1 cellular context compared by ENCODE assay signal in the genomic region with DNA sequence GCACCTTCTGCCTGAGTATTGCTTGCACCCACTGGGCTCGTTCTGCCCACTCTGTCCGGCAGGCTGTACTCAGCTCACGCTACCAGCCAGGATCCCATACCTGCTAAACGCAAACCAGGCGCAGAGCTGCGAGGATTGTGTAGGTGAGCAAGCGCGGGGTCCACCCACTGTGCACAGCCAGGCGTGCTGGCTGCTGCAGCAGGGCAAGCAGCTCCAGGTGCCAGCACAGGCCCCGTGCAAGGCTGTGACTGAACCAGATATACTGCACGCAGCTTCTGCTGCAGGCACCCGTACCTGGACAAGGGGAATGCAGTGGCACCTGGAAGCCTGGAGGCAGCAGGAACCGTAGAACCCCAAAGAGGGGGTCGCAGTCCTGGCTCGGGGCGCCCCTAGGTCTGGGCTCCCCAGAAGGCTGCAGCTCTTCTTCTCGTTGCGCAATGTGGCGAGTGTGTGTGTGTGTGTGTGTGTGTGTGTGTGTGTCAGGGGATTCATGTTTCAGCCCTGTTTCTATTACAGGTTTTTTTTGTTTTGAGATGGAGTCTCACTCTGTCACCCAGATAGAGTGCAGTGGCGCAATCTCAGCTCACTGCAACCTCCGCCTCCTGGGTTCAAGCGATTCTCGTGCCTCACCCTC.
TF ChIP-seq lines count a peak whose summit lies in the region.

No MANE protein-coding gene starts in this region.

TF ChIP-seq in HepG2, 621 proteins besides CTCF, POLR2A, EP300 and RAD21 (continues in another document):
- TF ChIP-seq ZFX (CRISPR knock-in tag; IDR thresholded peaks at IDR 0.05; ENCODE audit: low read depth) (no peak), NR1H2 (CRISPR knock-in tag; IDR thresholded peaks at IDR 0.05; ENCODE audit: borderline replicate concordance, low read depth) (no peak), KMT2A (CRISPR knock-in tag; IDR thresholded peaks at IDR 0.05) (no peak), HMG20A (CRISPR knock-in tag; IDR thresholded peaks at IDR 0.05; ENCODE audit: borderline replicate concordance) (no peak), ZNF598 (CRISPR knock-in tag; IDR thresholded peaks at IDR 0.05; ENCODE audit: borderline replicate concordance) (0 out of 2 replicates have a peak, but pooled peaks have one; percentile 34), CEBPB (IDR thresholded peaks at IDR 0.05; ENCODE audit: borderline replicate concordance, low read depth, low read length) (peak; percentile 87), CEBPG (CRISPR knock-in tag; IDR thresholded peaks at IDR 0.05) (peak; percentile 63; the same call in 1 of the 2 replicates), ZNF7 (CRISPR knock-in tag; IDR thresholded peaks at IDR 0.05) (no peak), TBL1XR1 (IDR thresholded peaks at IDR 0.05; ENCODE audit: borderline replicate concordance, low read length, partially characterized antibody) (no peak), DNMT1 (CRISPR knock-in tag; IDR thresholded peaks at IDR 0.05) (no peak), RBAK (CRISPR knock-in tag; IDR thresholded peaks at IDR 0.05) (0 out of 2 replicates have a peak, but pooled peaks have one; percentile 55), ZNF569 (CRISPR knock-in tag; IDR thresholded peaks at IDR 0.05; ENCODE audit: borderline replicate concordance) (no peak), HNRNPLL (IDR thresholded peaks at IDR 0.05; ENCODE audit: low read depth, low read length, poor library complexity, severe bottlenecking) (peak; percentile 9), TMF1 (CRISPR knock-in tag; IDR thresholded peaks at IDR 0.05; ENCODE audit: low read depth) (no peak), ZNF768 (CRISPR knock-in tag; IDR thresholded peaks at IDR 0.05) (0 out of 2 replicates have a peak, but pooled peaks have one; percentile 25), SOX5 (CRISPR knock-in tag; IDR thresholded peaks at IDR 0.05; ENCODE audit: borderline replicate concordance) (no peak), HOXA7 (CRISPR knock-in tag; IDR thresholded peaks at IDR 0.05) (no peak), KDM4B (CRISPR knock-in tag; IDR thresholded peaks at IDR 0.05) (no peak), ZNF124 (CRISPR knock-in tag; IDR thresholded peaks at IDR 0.05) (no peak), SRSF1 (optimal IDR thresholded peaks at IDR 0.05; ENCODE audit: low read depth, low read length) (no peak), ZNF264 (CRISPR knock-in tag; IDR thresholded peaks at IDR 0.05) (no peak), ZNF292 (CRISPR knock-in tag; IDR thresholded peaks at IDR 0.05; ENCODE audit: borderline replicate concordance, low read depth) (peak; percentile 50; the same call in 1 of the 2 replicates), REXO4 (CRISPR knock-in tag; IDR thresholded peaks at IDR 0.05; ENCODE audit: borderline replicate concordance) (no peak), MTA1 (CRISPR knock-in tag; IDR thresholded peaks at IDR 0.05; ENCODE audit: borderline replicate concordance) (no peak), PHF20 (CRISPR knock-in tag; IDR thresholded peaks at IDR 0.05) (no peak), HDAC1 (CRISPR knock-in tag; IDR thresholded peaks at IDR 0.05) (peak; percentile 41; the same call in 1 of the 2 replicates), MXI1 (IDR thresholded peaks at IDR 0.05; ENCODE audit: borderline replicate concordance, low read depth, low read length) (0 out of 3 replicates have a peak, but pooled peaks have one; percentile 19), GABPB1 (CRISPR knock-in tag; IDR thresholded peaks at IDR 0.05) (peak; percentile 24; the same call in 1 of the 2 replicates), NONO (IDR thresholded peaks at IDR 0.05) (no peak), NONO (CRISPR knock-in tag; conservative IDR thresholded peaks at IDR 0.05) (peak; percentile 55; the same call in 1 of the 2 replicates), ZNF644 (CRISPR knock-in tag; IDR thresholded peaks at IDR 0.05; ENCODE audit: low read depth) (no peak), ZMYM2 (CRISPR knock-in tag; IDR thresholded peaks at IDR 0.05) (0 out of 2 replicates have a peak, but pooled peaks have one; percentile 25), MIXL1 (CRISPR knock-in tag; IDR thresholded peaks at IDR 0.05) (no peak)
- TF ChIP-seq, protein P1, sequence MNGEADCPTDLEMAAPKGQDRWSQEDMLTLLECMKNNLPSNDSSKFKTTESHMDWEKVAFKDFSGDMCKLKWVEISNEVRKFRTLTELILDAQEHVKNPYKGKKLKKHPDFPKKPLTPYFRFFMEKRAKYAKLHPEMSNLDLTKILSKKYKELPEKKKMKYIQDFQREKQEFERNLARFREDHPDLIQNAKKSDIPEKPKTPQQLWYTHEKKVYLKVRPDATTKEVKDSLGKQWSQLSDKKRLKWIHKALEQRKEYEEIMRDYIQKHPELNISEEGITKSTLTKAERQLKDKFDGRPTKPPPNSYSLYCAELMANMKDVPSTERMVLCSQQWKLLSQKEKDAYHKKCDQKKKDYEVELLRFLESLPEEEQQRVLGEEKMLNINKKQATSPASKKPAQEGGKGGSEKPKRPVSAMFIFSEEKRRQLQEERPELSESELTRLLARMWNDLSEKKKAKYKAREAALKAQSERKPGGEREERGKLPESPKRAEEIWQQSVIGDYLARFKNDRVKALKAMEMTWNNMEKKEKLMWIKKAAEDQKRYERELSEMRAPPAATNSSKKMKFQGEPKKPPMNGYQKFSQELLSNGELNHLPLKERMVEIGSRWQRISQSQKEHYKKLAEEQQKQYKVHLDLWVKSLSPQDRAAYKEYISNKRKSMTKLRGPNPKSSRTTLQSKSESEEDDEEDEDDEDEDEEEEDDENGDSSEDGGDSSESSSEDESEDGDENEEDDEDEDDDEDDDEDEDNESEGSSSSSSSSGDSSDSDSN (CRISPR knock-in tag; IDR thresholded peaks at IDR 0.05): 0 out of 2 replicates have a peak, but pooled peaks have one; percentile 19
- TF ChIP-seq, protein P2, sequence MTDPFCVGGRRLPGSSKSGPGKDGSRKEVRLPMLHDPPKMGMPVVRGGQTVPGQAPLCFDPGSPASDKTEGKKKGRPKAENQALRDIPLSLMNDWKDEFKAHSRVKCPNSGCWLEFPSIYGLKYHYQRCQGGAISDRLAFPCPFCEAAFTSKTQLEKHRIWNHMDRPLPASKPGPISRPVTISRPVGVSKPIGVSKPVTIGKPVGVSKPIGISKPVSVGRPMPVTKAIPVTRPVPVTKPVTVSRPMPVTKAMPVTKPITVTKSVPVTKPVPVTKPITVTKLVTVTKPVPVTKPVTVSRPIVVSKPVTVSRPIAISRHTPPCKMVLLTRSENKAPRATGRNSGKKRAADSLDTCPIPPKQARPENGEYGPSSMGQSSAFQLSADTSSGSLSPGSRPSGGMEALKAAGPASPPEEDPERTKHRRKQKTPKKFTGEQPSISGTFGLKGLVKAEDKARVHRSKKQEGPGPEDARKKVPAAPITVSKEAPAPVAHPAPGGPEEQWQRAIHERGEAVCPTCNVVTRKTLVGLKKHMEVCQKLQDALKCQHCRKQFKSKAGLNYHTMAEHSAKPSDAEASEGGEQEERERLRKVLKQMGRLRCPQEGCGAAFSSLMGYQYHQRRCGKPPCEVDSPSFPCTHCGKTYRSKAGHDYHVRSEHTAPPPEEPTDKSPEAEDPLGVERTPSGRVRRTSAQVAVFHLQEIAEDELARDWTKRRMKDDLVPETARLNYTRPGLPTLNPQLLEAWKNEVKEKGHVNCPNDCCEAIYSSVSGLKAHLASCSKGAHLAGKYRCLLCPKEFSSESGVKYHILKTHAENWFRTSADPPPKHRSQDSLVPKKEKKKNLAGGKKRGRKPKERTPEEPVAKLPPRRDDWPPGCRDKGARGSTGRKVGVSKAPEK (CRISPR knock-in tag; IDR thresholded peaks at IDR 0.05; ENCODE audit: borderline replicate concordance): 0 out of 2 replicates have a peak, but pooled peaks have one; percentile 60
- TF ChIP-seq, protein P3, sequence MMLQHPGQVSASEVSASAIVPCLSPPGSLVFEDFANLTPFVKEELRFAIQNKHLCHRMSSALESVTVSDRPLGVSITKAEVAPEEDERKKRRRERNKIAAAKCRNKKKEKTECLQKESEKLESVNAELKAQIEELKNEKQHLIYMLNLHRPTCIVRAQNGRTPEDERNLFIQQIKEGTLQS (CRISPR knock-in tag; IDR thresholded peaks at IDR 0.05): 0 out of 2 replicates have a peak, but pooled peaks have one; percentile 19
- TF ChIP-seq, protein P4, sequence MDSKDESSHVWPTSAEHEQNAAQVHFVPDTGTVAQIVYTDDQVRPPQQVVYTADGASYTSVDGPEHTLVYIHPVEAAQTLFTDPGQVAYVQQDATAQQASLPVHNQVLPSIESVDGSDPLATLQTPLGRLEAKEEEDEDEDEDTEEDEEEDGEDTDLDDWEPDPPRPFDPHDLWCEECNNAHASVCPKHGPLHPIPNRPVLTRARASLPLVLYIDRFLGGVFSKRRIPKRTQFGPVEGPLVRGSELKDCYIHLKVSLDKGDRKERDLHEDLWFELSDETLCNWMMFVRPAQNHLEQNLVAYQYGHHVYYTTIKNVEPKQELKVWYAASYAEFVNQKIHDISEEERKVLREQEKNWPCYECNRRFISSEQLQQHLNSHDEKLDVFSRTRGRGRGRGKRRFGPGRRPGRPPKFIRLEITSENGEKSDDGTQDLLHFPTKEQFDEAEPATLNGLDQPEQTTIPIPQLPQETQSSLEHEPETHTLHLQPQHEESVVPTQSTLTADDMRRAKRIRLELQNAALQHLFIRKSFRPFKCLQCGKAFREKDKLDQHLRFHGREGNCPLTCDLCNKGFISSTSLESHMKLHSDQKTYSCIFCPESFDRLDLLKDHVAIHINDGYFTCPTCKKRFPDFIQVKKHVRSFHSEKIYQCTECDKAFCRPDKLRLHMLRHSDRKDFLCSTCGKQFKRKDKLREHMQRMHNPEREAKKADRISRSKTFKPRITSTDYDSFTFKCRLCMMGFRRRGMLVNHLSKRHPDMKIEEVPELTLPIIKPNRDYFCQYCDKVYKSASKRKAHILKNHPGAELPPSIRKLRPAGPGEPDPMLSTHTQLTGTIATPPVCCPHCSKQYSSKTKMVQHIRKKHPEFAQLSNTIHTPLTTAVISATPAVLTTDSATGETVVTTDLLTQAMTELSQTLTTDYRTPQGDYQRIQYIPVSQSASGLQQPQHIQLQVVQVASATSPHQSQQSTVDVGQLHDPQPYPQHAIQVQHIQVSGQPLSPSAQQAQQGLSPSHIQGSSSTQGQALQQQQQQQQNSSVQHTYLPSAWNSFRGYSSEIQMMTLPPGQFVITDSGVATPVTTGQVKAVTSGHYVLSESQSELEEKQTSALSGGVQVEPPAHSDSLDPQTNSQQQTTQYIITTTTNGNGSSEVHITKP (CRISPR knock-in tag; IDR thresholded peaks at IDR 0.05; ENCODE audit: low read depth): no peak
- TF ChIP-seq, protein P5, sequence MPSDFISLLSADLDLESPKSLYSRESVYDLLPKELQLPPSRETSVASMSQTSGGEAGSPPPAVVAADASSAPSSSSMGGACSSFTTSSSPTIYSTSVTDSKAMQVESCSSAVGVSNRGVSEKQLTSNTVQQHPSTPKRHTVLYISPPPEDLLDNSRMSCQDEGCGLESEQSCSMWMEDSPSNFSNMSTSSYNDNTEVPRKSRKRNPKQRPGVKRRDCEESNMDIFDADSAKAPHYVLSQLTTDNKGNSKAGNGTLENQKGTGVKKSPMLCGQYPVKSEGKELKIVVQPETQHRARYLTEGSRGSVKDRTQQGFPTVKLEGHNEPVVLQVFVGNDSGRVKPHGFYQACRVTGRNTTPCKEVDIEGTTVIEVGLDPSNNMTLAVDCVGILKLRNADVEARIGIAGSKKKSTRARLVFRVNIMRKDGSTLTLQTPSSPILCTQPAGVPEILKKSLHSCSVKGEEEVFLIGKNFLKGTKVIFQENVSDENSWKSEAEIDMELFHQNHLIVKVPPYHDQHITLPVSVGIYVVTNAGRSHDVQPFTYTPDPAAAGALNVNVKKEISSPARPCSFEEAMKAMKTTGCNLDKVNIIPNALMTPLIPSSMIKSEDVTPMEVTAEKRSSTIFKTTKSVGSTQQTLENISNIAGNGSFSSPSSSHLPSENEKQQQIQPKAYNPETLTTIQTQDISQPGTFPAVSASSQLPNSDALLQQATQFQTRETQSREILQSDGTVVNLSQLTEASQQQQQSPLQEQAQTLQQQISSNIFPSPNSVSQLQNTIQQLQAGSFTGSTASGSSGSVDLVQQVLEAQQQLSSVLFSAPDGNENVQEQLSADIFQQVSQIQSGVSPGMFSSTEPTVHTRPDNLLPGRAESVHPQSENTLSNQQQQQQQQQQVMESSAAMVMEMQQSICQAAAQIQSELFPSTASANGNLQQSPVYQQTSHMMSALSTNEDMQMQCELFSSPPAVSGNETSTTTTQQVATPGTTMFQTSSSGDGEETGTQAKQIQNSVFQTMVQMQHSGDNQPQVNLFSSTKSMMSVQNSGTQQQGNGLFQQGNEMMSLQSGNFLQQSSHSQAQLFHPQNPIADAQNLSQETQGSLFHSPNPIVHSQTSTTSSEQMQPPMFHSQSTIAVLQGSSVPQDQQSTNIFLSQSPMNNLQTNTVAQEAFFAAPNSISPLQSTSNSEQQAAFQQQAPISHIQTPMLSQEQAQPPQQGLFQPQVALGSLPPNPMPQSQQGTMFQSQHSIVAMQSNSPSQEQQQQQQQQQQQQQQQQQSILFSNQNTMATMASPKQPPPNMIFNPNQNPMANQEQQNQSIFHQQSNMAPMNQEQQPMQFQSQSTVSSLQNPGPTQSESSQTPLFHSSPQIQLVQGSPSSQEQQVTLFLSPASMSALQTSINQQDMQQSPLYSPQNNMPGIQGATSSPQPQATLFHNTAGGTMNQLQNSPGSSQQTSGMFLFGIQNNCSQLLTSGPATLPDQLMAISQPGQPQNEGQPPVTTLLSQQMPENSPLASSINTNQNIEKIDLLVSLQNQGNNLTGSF (CRISPR knock-in tag; IDR thresholded peaks at IDR 0.05): 0 out of 2 replicates have a peak, but pooled peaks have one; percentile 27
- TF ChIP-seq, protein P6, sequence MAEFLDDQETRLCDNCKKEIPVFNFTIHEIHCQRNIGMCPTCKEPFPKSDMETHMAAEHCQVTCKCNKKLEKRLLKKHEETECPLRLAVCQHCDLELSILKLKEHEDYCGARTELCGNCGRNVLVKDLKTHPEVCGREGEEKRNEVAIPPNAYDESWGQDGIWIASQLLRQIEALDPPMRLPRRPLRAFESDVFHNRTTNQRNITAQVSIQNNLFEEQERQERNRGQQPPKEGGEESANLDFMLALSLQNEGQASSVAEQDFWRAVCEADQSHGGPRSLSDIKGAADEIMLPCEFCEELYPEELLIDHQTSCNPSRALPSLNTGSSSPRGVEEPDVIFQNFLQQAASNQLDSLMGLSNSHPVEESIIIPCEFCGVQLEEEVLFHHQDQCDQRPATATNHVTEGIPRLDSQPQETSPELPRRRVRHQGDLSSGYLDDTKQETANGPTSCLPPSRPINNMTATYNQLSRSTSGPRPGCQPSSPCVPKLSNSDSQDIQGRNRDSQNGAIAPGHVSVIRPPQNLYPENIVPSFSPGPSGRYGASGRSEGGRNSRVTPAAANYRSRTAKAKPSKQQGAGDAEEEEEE (CRISPR knock-in tag; IDR thresholded peaks at IDR 0.05; ENCODE audit: borderline replicate concordance): no peak
- TF ChIP-seq, protein P7, sequence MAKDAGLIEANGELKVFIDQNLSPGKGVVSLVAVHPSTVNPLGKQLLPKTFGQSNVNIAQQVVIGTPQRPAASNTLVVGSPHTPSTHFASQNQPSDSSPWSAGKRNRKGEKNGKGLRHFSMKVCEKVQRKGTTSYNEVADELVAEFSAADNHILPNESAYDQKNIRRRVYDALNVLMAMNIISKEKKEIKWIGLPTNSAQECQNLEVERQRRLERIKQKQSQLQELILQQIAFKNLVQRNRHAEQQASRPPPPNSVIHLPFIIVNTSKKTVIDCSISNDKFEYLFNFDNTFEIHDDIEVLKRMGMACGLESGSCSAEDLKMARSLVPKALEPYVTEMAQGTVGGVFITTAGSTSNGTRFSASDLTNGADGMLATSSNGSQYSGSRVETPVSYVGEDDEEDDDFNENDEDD (CRISPR knock-in tag; IDR thresholded peaks at IDR 0.05; ENCODE audit: borderline replicate concordance): no peak
